Comparison of ENCODE assay signal across 29 cellular contexts in the genomic region with DNA sequence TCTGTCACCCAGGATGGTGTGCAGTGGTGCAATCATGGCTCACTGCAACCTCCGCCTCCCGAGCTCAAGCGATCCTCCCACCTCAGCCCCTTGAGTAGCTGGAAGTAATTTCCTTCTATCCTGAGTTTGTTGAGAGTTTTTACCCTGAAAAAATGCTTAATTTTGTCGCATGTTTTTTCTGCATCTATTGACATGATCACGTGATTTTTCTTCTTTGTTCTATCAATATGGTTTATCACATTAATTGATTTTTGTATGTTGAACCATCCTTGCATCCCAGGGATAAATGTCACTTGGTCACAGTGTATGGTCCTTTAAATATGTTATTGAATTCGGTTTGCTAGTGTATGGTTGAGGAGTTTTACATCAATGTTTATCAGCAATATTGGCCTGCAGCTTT. TPM values are rescaled to one million over a fixed set of nuclear protein-coding genes. Genes with fewer than 3 reads are reported as not detected.
DNase-seq lines count a peak whose midpoint lies in the region; ATAC-seq, FAIRE-seq and TF ChIP-seq lines count a peak whose summit lies in the region.
"Had no signal": no experiment of that assay in that cellular context is flagged by ENCODE, and none has a peak within 500 bp of the region (broad histone marks: within the 10 kb centered on the region; RNA-seq: fewer than 3 reads in every experiment).

No MANE protein-coding gene starts in this region.

- peaks cover 2% of the 10 kb centered on the region for H3K27me3 Mint-ChIP-seq in GM23338 (ENCODE audit: insufficient read depth, low read depth, poor library complexity)
- H3K27me3 Mint-ChIP-seq in activated T-cell treated with anti-CD3 and anti-CD28 coated beads, Interleukin-2, amount 50 U/mL, for 72 hours (ENCODE audit: low read depth) = peaks cover 28% of the 10 kb centered on the region

- DNase-seq in GM12891 (ENCODE audit: insufficient read length, low spot score) (no peak), GM23338 (ENCODE audit: low spot score) (no peak), K562 (ENCODE audit: extremely low read depth in 1 of 4, low spot score in 3 of 4) (no peak)
- no peak for DNase-seq in activated T-cell treated with anti-CD3 and anti-CD28 coated beads, Interleukin-2, amount 50 U/mL, for 72 hours
- DNase-seq: 8988T; ACHN; BE2C; C1 segment of cervical spinal cord; CD4-positive, alpha-beta memory T cell; CD4-positive, CD25-positive, alpha-beta regulatory T cell; CD8-positive, alpha-beta memory T cell; COR-L47; DMS 273 treated with DMSO at 0.1 percent for 48 hours; DMS153; DMS53; DMS79; DND-41; EL; GDM1 had no signal

- no peaks in the 10 kb centered on the region for H3K9me1 ChIP-seq in K562 (ENCODE audit: control insufficient read depth, insufficient read depth, low read length)

- no peak overlapping the region for H3K4me3 Mint-ChIP-seq in GM23338
- no peak overlapping the region for H3K4me3 Mint-ChIP-seq in activated T-cell treated with anti-CD3 and anti-CD28 coated beads, Interleukin-2, amount 50 U/mL, for 72 hours
- H3K4me3 Mint-ChIP-seq: CD14-positive monocyte; CD4-positive, alpha-beta memory T cell; CD4-positive, CD25-positive, alpha-beta regulatory T cell; CD8-positive, alpha-beta memory T cell had no signal

- no peak for TF ChIP-seq POLR2A in GM12891 (IDR thresholded peaks at IDR 0.05; ENCODE audit: low read depth, low read length)
- TF ChIP-seq POLR2A in K562 (conservative IDR thresholded peaks at IDR 0.05) = no peak

- H3F3A ChIP-seq in GM23338 (replicated peaks; ENCODE audit: low read depth) = no peaks in the 10 kb centered on the region

- H3K36me3 ChIP-seq in GM23338 (ENCODE audit: insufficient read depth) = no peaks in the 10 kb centered on the region
- no peaks in the 10 kb centered on the region for H3K36me3 ChIP-seq in K562 (ENCODE audit: control insufficient read depth, insufficient read depth, low read length)
- H3K36me3 ChIP-seq: BE2C, BLaER1 had no signal

- no peaks in the 10 kb centered on the region for H3K9me3 ChIP-seq in K562 (replicated peaks; ENCODE audit: control insufficient read depth, insufficient read depth, low read depth, low read length)
- H3K9me3 ChIP-seq: BE2C, BLaER1 had no signal

- TF ChIP-seq CTCF in GM23338 (conservative IDR thresholded peaks at IDR 0.05; ENCODE audit: low read depth in 2 of 2) (no peak), K562 (IDR thresholded peaks at IDR 0.05 in 2 of 3, conservative IDR thresholded peaks at IDR 0.05 in 1 of 3; ENCODE audit: insufficient read depth in 2 of 3, low read depth in 1 of 3, low read length in 3 of 3) (no peak)

- 0% methylated on average over 6 of the region's 6 CpGs for WGBS in K562 (ENCODE audit: insufficient coverage, low coverage, missing lambda C conversion rate)

- H3K27ac Mint-ChIP-seq in GM23338 = no peak overlapping the region
- no peak overlapping the region for H3K27ac Mint-ChIP-seq in activated T-cell treated with anti-CD3 and anti-CD28 coated beads, Interleukin-2, amount 50 U/mL, for 72 hours
- H3K27ac Mint-ChIP-seq: CD14-positive monocyte; CD4-positive, alpha-beta memory T cell; CD8-positive, alpha-beta memory T cell had no signal

- H3K4me3 ChIP-seq in GM23338 = no peak overlapping the region
- H3K4me3 ChIP-seq in K562 = no peak overlapping the region
- H3K4me3 ChIP-seq: BLaER1, GM12878 had no signal

- FAIRE-seq in GM12891 (lab: Jason Lieb, UNC) (peak; percentile 16), K562 (lab: Jason Lieb, UNC) (no peak)
- FAIRE-seq: A204.1, GM12878, GM19239 had no signal

- POLR2A ChIA-PET in K562 (lab: Yijun Ruan, JAX) = no interaction called here

- CTCF ChIA-PET in K562 (lab: Yijun Ruan, JAX; ENCODE audit: low intra/inter-chr PET ratio) = no interaction called here

- no peaks in the 10 kb centered on the region for H3K9me3 Mint-ChIP-seq in GM23338
- peaks cover 0 to 2% of the 10 kb centered on the region in 2 donors for H3K9me3 Mint-ChIP-seq in activated T-cell treated with anti-CD3 and anti-CD28 coated beads, Interleukin-2, amount 50 U/mL, for 72 hours
- H3K9me3 Mint-ChIP-seq: CD14-positive monocyte; CD8-positive, alpha-beta memory T cell had no signal

- H3K9ac ChIP-seq in K562 (ENCODE audit: insufficient read depth in 1 of 2, low read depth in 2 of 2, low read length in 2 of 2) = no peak overlapping the region
- H3K9ac ChIP-seq: BLaER1 had no signal

- no peaks in the 10 kb centered on the region for H3K4me1 ChIP-seq in GM23338 (ENCODE audit: insufficient read depth)
- no peaks in the 10 kb centered on the region for H3K4me1 ChIP-seq in K562 (replicated peaks in 1 of 2; ENCODE audit: control insufficient read depth in 2 of 2, insufficient read depth in 2 of 2, low read length in 2 of 2)
- H3K4me1 ChIP-seq: BE2C had no signal

- intact Hi-C loops in K562 (cut with micrococcal nuclease) = loop anchor here (10.0 kb wide), 1 partner anchor 233 kb away; no protein-coding TSS in a partner anchor

- H3K4me1 Mint-ChIP-seq in GM23338 = no peaks in the 10 kb centered on the region; the same call in 1 of the 3 replicates
- H3K4me1 Mint-ChIP-seq in activated T-cell treated with anti-CD3 and anti-CD28 coated beads, Interleukin-2, amount 50 U/mL, for 72 hours (ENCODE audit: low read depth) = no peaks in the 10 kb centered on the region

- H3K36me3 Mint-ChIP-seq in GM23338 (ENCODE audit: low read depth) = no peaks in the 10 kb centered on the region
- no peaks in the 10 kb centered on the region for H3K36me3 Mint-ChIP-seq in activated T-cell treated with anti-CD3 and anti-CD28 coated beads, Interleukin-2, amount 50 U/mL, for 72 hours (ENCODE audit: insufficient read depth in 2 of 2)
- H3K36me3 Mint-ChIP-seq: CD14-positive monocyte; CD4-positive, alpha-beta memory T cell; CD4-positive, CD25-positive, alpha-beta regulatory T cell; CD8-positive, alpha-beta memory T cell had no signal

- H2AFZ ChIP-seq in GM23338 = peak overlapping the region; percentile 39; the same call in 1 of the 2 replicates
- H2AFZ ChIP-seq in K562 (ENCODE audit: low read depth, low read length) = no peak overlapping the region

- no peaks in the 10 kb centered on the region for H4K20me1 ChIP-seq in GM23338 (replicated peaks; ENCODE audit: insufficient read depth)
- H4K20me1 ChIP-seq in K562 (replicated peaks; ENCODE audit: control insufficient read depth, insufficient read depth, low read length) = no peaks in the 10 kb centered on the region
- H4K20me1 ChIP-seq: BLaER1 had no signal

- H3K79me2 ChIP-seq in GM23338 (replicated peaks; ENCODE audit: insufficient read depth) = no peaks in the 10 kb centered on the region
- H3K79me2 ChIP-seq in K562 (ENCODE audit: control insufficient read depth, insufficient read depth, low read length) = no peaks in the 10 kb centered on the region

- no peak for TF ChIP-seq EP300 in K562 (IDR thresholded peaks at IDR 0.05; ENCODE audit: low read length)

- H3K9me2 ChIP-seq in GM23338 (ENCODE audit: insufficient read depth) = no peaks in the 10 kb centered on the region

- in situ Hi-C loops in K562 (cut with MboI) = no loop called here

- H3K27me3 ChIP-seq in GM23338 (ENCODE audit: insufficient read depth) (no peaks in the 10 kb centered on the region), K562 (ENCODE audit: control insufficient read depth in 2 of 2, insufficient read depth in 2 of 2, low read length in 2 of 2) (no peaks in the 10 kb centered on the region)
- H3K27me3 ChIP-seq: BLaER1 had no signal

- H3K4me2 ChIP-seq in GM23338 (no peak overlapping the region), K562 (ENCODE audit: insufficient read depth, low read length) (no peak overlapping the region)
- H3K4me2 ChIP-seq: BLaER1 had no signal

- ATAC-seq in GM23338 (no peak), K562 (no peak), GM21528 (IDR thresholded peaks at IDR 0.05; ENCODE audit: low FRiP score, unreplicated experiment) (no peak)
- ATAC-seq in activated T-cell treated with anti-CD3 and anti-CD28 coated beads, Interleukin-2, amount 50 U/mL, for 72 hours (replicated peaks in 1 of 2) = no peak
- ATAC-seq: GM12878 had no signal

- BruUV-seq in K562 (replicated peaks; lab: Mats Ljungman, UMichigan) = no TSS peak

- no peak for TF ChIP-seq RAD21 in K562 (CRISPR knock-in tag; conservative IDR thresholded peaks at IDR 0.05 in 1 of 2, IDR thresholded peaks at IDR 0.05 in 1 of 2)

- no peak overlapping the region for H3K27ac ChIP-seq in GM23338 (ENCODE audit: low read depth)
- no peak overlapping the region for H3K27ac ChIP-seq in K562 (ENCODE audit: extremely low read depth, low read depth, low read length)
- H3K27ac ChIP-seq: BLaER1 had no signal

RNA-seq across cellular contexts. Expression of a gene that starts 11.9 kb away (rescaled TPM):
- not detected for polyA plus RNA-seq in GM12891 (2012; ENCODE audit: low read depth, missing spikeins)
- not detected in 2 replicates for total RNA-seq in GM23338 (2014; rRNA removed; shearing (Covaris generic))
- not detected in 2 replicates for polyA plus RNA-seq in GM23338 (2016; fragmentation: Nextera tagmentation; extraction: Ambion mirVana)
- total RNA-seq in K562 (2011; cell fraction: chromatin; rRNA removed; ENCODE audit: low replicate concordance) = not detected in 2 replicates
- not detected in 2 replicates for total RNA-seq in K562 (2011; cell fraction: nucleolus; rRNA removed)
- not detected in 2 replicates for total RNA-seq in K562 (2011; cell fraction: nucleoplasm; rRNA removed)
- not detected in 2 replicates for total RNA-seq in K562 (2014; rRNA removed)
- total RNA-seq in K562 (2014; rRNA removed; fragmentation: Illumina TruSeq; extraction: Trizol) = not detected in 2 replicates
- not detected in 2 replicates for total RNA-seq in K562 (2015; rRNA removed; fragmentation: Illumina TruSeq; extraction: Trizol)
- total RNA-seq in K562 (2021) = not detected in 2 replicates
- polyA plus RNA-seq in K562 (2011; rRNA removed) = not detected in 2 replicates
- not detected in 2 replicates for polyA plus RNA-seq in K562 (2011; cell fraction: cytosol; rRNA removed)
- not detected in 2 replicates for polyA plus RNA-seq in K562 (2011; cell fraction: nucleus; rRNA removed)
- not detected in 2 replicates for polyA plus RNA-seq in K562 (2012)
- not detected in 2 replicates for polyA plus RNA-seq in K562 (2014; fragmentation: Illumina TruSeq; extraction: Trizol)
- not detected for polyA plus RNA-seq in K562 (2014; fragmentation: Nextera tagmentation; extraction: Ambion mirVana)
- not detected in 2 replicates for polyA plus RNA-seq in K562 (2014; rRNA removed)
- not detected in 2 replicates for polyA minus RNA-seq in K562 (2011; rRNA and poly(A)+ RNA removed)
- not detected in 2 replicates for polyA minus RNA-seq in K562 (2011; cell fraction: cytosol; rRNA and poly(A)+ RNA removed)
- not detected in 2 replicates for polyA minus RNA-seq in K562 (2011; cell fraction: nucleus; rRNA and poly(A)+ RNA removed)
- not detected for total RNA-seq in activated T-cell treated with anti-CD3 and anti-CD28 coated beads, Interleukin-2, amount 50 U/mL, for 72 hours
- total RNA-seq: A673; CD4-positive, alpha-beta memory T cell; CD4-positive, CD25-positive, alpha-beta regulatory T cell; CD8-positive, alpha-beta memory T cell; Daoy; G401; GM12878 had no signal
- polyA plus RNA-seq: AG04450; CD14-positive monocyte; CD4-positive, alpha-beta memory T cell; CD4-positive, CD25-positive, alpha-beta regulatory T cell; CD8-positive, alpha-beta memory T cell had no signal

RNA-seq across cellular contexts. Expression of a gene that starts 48.7 kb away (rescaled TPM):
- polyA plus RNA-seq in GM12891 (2012; ENCODE audit: low read depth, missing spikeins) = not detected
- not detected in 2 replicates for total RNA-seq in GM23338 (2014; rRNA removed; shearing (Covaris generic))
- not detected in 2 replicates for polyA plus RNA-seq in GM23338 (2016; fragmentation: Nextera tagmentation; extraction: Ambion mirVana)
- total RNA-seq in K562 (2011; cell fraction: chromatin; rRNA removed; ENCODE audit: low replicate concordance) = not detected in 2 replicates
- not detected in 2 replicates for total RNA-seq in K562 (2011; cell fraction: nucleolus; rRNA removed)
- not detected in 2 replicates for total RNA-seq in K562 (2011; cell fraction: nucleoplasm; rRNA removed)
- total RNA-seq in K562 (2014; rRNA removed) = not detected in 2 replicates
- total RNA-seq in K562 (2014; rRNA removed; fragmentation: Illumina TruSeq; extraction: Trizol) = not detected in 2 replicates
- not detected in 2 replicates for total RNA-seq in K562 (2015; rRNA removed; fragmentation: Illumina TruSeq; extraction: Trizol)
- not detected in 2 replicates for total RNA-seq in K562 (2021)
- not detected in 2 replicates for polyA plus RNA-seq in K562 (2011; rRNA removed)
- polyA plus RNA-seq in K562 (2011; cell fraction: cytosol; rRNA removed) = not detected in 2 replicates
- polyA plus RNA-seq in K562 (2011; cell fraction: nucleus; rRNA removed) = not detected in 2 replicates
- not detected in 2 replicates for polyA plus RNA-seq in K562 (2012)
- polyA plus RNA-seq in K562 (2014; fragmentation: Illumina TruSeq; extraction: Trizol) = not detected in 2 replicates
- polyA plus RNA-seq in K562 (2014; fragmentation: Nextera tagmentation; extraction: Ambion mirVana) = not detected
- not detected in 2 replicates for polyA plus RNA-seq in K562 (2014; rRNA removed)
- not detected in 2 replicates for polyA minus RNA-seq in K562 (2011; rRNA and poly(A)+ RNA removed)
- polyA minus RNA-seq in K562 (2011; cell fraction: cytosol; rRNA and poly(A)+ RNA removed) = not detected in 2 replicates
- not detected in 2 replicates for polyA minus RNA-seq in K562 (2011; cell fraction: nucleus; rRNA and poly(A)+ RNA removed)
- total RNA-seq in activated T-cell treated with anti-CD3 and anti-CD28 coated beads, Interleukin-2, amount 50 U/mL, for 72 hours = not detected
- total RNA-seq: A673; CD4-positive, alpha-beta memory T cell; CD4-positive, CD25-positive, alpha-beta regulatory T cell; CD8-positive, alpha-beta memory T cell; Daoy; G401; GM12878 had no signal
- polyA plus RNA-seq: AG04450; CD14-positive monocyte; CD4-positive, alpha-beta memory T cell; CD4-positive, CD25-positive, alpha-beta regulatory T cell; CD8-positive, alpha-beta memory T cell had no signal

RNA-seq across cellular contexts. Expression of a gene that starts 59.5 kb away (rescaled TPM):
- not detected for polyA plus RNA-seq in GM12891 (2012; ENCODE audit: low read depth, missing spikeins)
- total RNA-seq in GM23338 (2014; rRNA removed; shearing (Covaris generic)) = not detected in 2 replicates
- polyA plus RNA-seq in GM23338 (2016; fragmentation: Nextera tagmentation; extraction: Ambion mirVana) (0.56 and 1.1 TPM in 2 replicates), K562 (2011; rRNA removed) (not detected in 2 replicates), K562 (2014; fragmentation: Illumina TruSeq; extraction: Trizol) (not detected in 2 replicates), K562 (2014; fragmentation: Nextera tagmentation; extraction: Ambion mirVana) (not detected), K562 (2014; rRNA removed) (not detected in 2 replicates)
- not detected in 2 replicates for total RNA-seq in K562 (2011; cell fraction: chromatin; rRNA removed; ENCODE audit: low replicate concordance)
- not detected in 2 replicates for total RNA-seq in K562 (2011; cell fraction: nucleolus; rRNA removed)
- total RNA-seq in K562 (2011; cell fraction: nucleoplasm; rRNA removed) = not detected in 2 replicates
- total RNA-seq in K562 (2014; rRNA removed) (not detected in 2 replicates), K562 (2014; rRNA removed; fragmentation: Illumina TruSeq; extraction: Trizol) (not detected in 2 replicates), K562 (2015; rRNA removed; fragmentation: Illumina TruSeq; extraction: Trizol) (not detected in 2 replicates), K562 (2021) (not detected in 2 replicates)
- polyA plus RNA-seq in K562 (2011; cell fraction: cytosol; rRNA removed) = not detected in 2 replicates
- not detected in 2 replicates for polyA plus RNA-seq in K562 (2011; cell fraction: nucleus; rRNA removed)
- not detected in 2 replicates for polyA plus RNA-seq in K562 (2012)
- polyA minus RNA-seq in K562 (2011; rRNA and poly(A)+ RNA removed) = not detected in 2 replicates
- not detected in 2 replicates for polyA minus RNA-seq in K562 (2011; cell fraction: cytosol; rRNA and poly(A)+ RNA removed)
- polyA minus RNA-seq in K562 (2011; cell fraction: nucleus; rRNA and poly(A)+ RNA removed) = not detected in 2 replicates
- total RNA-seq in activated T-cell treated with anti-CD3 and anti-CD28 coated beads, Interleukin-2, amount 50 U/mL, for 72 hours = not detected
- total RNA-seq: A673; CD4-positive, alpha-beta memory T cell; CD4-positive, CD25-positive, alpha-beta regulatory T cell; CD8-positive, alpha-beta memory T cell; Daoy; G401; GM12878 had no signal
- polyA plus RNA-seq: AG04450; CD14-positive monocyte; CD4-positive, alpha-beta memory T cell; CD4-positive, CD25-positive, alpha-beta regulatory T cell; CD8-positive, alpha-beta memory T cell had no signal
